ENCODE assay signal across 2 cellular contexts in the genomic region with DNA sequence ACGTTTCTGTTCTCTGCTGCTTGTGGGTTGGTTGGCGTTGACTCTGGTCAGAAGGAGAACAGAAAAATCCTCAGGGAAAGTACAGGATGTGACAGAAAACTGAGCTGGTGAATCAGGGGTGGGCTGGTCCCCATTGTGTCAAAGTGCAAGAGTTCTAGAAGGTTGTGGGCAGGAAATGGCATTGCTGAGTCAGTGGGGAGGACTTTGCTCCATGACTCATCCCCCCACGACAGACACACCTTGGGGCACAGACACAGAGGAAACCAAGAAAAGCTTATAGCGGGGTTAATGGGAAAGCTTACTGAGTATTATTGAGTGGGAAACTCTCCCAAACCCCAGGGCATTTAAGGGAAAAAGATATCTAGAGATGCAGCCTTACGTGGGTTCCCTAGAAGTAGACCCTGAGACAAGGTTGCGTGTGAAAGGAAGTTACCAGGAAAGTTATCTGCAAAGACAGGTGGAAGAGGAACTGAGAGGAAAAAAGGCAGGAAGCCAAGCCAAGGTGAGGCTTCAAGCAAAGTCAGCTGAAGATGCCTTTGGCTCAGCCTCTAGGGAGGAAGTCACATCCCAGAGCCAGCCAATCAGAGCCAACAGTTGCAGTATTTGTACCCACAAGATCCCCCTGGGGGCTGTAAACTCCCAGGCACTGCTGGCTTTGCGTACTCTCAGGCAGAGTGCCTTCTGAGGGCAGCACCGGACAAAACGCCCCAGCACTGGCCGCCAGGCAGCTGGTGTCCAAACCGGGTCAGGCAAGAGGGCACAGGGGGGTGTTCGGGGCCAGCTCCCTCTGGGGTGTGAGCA.
TF ChIP-seq lines count a peak whose summit lies in the region.

No MANE protein-coding gene starts in this region.

TF ChIP-seq in HEK293, 187 proteins besides CTCF, POLR2A, EP300 and RAD21 (continued from another document):
- TF ChIP-seq ZFHX2 (tag by site-specific recombination; conservative IDR thresholded peaks at IDR 0.05), result peak; percentile 39
TF ChIP-seq in HEK293: peak in this region for 2.

TF ChIP-seq in GM12878, 131 proteins besides CTCF, POLR2A, EP300 and RAD21 (continued from another document and continues in another):
- TF ChIP-seq TCF7 (IDR thresholded peaks at IDR 0.05; ENCODE audit: borderline replicate concordance) (no peak), ZNF622 (IDR thresholded peaks at IDR 0.05) (no peak), E2F8 (IDR thresholded peaks at IDR 0.05; ENCODE audit: low read depth, partially characterized antibody) (no peak), IKZF1 (conservative IDR thresholded peaks at IDR 0.05) (peak; percentile 93), SPI1 (IDR thresholded peaks at IDR 0.05; ENCODE audit: borderline replicate concordance, insufficient read depth, low read depth, low read length) (peak; percentile 77; the same call in 1 of the 2 replicates), HDAC2 (IDR thresholded peaks at IDR 0.05) (no peak), MEF2A (IDR thresholded peaks at IDR 0.05; ENCODE audit: insufficient read depth, low read depth, low read length) (no peak), BHLHE40 (IDR thresholded peaks at IDR 0.05; ENCODE audit: borderline replicate concordance in 1 of 2, low read depth in 2 of 2, low read length in 1 of 2) (peak in 1 of 2 experiments; percentile 35; a peak in 2 of 4 replicates), POLR2AphosphoS5 (IDR thresholded peaks at IDR 0.05; ENCODE audit: low read length) (no peak), NR2F1 (conservative IDR thresholded peaks at IDR 0.05) (peak; percentile 74), PAX8 (IDR thresholded peaks at IDR 0.05) (no peak), CREB1 (IDR thresholded peaks at IDR 0.05; ENCODE audit: low read depth) (no peak), SREBF2 (IDR thresholded peaks at IDR 0.05; ENCODE audit: low read length) (no peak), ASH2L (IDR thresholded peaks at IDR 0.05; ENCODE audit: borderline replicate concordance, low read depth) (no peak), ZNF274 (IDR thresholded peaks at IDR 0.05; ENCODE audit: insufficient read depth, insufficient read length) (no peak), JUNB (IDR thresholded peaks at IDR 0.05) (peak; percentile 17; the same call in 1 of the 2 replicates), YY1 (IDR thresholded peaks at IDR 0.05; ENCODE audit: low read depth, low read length) (no peak), ZNF592 (IDR thresholded peaks at IDR 0.05) (no peak), WRNIP1 (IDR thresholded peaks at IDR 0.05; ENCODE audit: borderline replicate concordance, low read depth, low read length) (no peak), CHD4 (IDR thresholded peaks at IDR 0.05) (no peak), E2F4 (IDR thresholded peaks at IDR 0.05; ENCODE audit: low read depth, low read length) (no peak), PRDM15 (CRISPR knock-in tag; IDR thresholded peaks at IDR 0.05) (no peak), ESRRA (IDR thresholded peaks at IDR 0.05; ENCODE audit: low read length) (no peak), SRF (IDR thresholded peaks at IDR 0.05; ENCODE audit: low read depth in 2 of 2, low read length in 2 of 2) (no peak), FOS (IDR thresholded peaks at IDR 0.05; ENCODE audit: borderline replicate concordance, extremely low read depth, insufficient read length) (no peak), TCF3 (IDR thresholded peaks at IDR 0.05; ENCODE audit: borderline replicate concordance, insufficient read depth, low read depth, low read length) (no peak), GABPA (IDR thresholded peaks at IDR 0.05; ENCODE audit: low read depth) (no peak)
- TF ChIP-seq, protein P1, sequence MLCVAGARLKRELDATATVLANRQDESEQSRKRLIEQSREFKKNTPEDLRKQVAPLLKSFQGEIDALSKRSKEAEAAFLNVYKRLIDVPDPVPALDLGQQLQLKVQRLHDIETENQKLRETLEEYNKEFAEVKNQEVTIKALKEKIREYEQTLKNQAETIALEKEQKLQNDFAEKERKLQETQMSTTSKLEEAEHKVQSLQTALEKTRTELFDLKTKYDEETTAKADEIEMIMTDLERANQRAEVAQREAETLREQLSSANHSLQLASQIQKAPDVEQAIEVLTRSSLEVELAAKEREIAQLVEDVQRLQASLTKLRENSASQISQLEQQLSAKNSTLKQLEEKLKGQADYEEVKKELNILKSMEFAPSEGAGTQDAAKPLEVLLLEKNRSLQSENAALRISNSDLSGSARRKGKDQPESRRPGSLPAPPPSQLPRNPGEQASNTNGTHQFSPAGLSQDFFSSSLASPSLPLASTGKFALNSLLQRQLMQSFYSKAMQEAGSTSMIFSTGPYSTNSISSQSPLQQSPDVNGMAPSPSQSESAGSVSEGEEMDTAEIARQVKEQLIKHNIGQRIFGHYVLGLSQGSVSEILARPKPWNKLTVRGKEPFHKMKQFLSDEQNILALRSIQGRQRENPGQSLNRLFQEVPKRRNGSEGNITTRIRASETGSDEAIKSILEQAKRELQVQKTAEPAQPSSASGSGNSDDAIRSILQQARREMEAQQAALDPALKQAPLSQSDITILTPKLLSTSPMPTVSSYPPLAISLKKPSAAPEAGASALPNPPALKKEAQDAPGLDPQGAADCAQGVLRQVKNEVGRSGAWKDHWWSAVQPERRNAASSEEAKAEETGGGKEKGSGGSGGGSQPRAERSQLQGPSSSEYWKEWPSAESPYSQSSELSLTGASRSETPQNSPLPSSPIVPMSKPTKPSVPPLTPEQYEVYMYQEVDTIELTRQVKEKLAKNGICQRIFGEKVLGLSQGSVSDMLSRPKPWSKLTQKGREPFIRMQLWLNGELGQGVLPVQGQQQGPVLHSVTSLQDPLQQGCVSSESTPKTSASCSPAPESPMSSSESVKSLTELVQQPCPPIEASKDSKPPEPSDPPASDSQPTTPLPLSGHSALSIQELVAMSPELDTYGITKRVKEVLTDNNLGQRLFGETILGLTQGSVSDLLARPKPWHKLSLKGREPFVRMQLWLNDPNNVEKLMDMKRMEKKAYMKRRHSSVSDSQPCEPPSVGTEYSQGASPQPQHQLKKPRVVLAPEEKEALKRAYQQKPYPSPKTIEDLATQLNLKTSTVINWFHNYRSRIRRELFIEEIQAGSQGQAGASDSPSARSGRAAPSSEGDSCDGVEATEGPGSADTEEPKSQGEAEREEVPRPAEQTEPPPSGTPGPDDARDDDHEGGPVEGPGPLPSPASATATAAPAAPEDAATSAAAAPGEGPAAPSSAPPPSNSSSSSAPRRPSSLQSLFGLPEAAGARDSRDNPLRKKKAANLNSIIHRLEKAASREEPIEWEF (IDR thresholded peaks at IDR 0.05; ENCODE audit: insufficient replicate concordance, low read depth, low read length), result no peak
- TF ChIP-seq, protein P2, sequence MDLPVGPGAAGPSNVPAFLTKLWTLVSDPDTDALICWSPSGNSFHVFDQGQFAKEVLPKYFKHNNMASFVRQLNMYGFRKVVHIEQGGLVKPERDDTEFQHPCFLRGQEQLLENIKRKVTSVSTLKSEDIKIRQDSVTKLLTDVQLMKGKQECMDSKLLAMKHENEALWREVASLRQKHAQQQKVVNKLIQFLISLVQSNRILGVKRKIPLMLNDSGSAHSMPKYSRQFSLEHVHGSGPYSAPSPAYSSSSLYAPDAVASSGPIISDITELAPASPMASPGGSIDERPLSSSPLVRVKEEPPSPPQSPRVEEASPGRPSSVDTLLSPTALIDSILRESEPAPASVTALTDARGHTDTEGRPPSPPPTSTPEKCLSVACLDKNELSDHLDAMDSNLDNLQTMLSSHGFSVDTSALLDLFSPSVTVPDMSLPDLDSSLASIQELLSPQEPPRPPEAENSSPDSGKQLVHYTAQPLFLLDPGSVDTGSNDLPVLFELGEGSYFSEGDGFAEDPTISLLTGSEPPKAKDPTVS (IDR thresholded peaks at IDR 0.05; ENCODE audit: low read depth, low read length), result no peak
- TF ChIP-seq, protein P3, sequence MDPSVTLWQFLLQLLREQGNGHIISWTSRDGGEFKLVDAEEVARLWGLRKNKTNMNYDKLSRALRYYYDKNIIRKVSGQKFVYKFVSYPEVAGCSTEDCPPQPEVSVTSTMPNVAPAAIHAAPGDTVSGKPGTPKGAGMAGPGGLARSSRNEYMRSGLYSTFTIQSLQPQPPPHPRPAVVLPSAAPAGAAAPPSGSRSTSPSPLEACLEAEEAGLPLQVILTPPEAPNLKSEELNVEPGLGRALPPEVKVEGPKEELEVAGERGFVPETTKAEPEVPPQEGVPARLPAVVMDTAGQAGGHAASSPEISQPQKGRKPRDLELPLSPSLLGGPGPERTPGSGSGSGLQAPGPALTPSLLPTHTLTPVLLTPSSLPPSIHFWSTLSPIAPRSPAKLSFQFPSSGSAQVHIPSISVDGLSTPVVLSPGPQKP (IDR thresholded peaks at IDR 0.05; ENCODE audit: low read depth, low read length), result no peak
- TF ChIP-seq, protein P4, sequence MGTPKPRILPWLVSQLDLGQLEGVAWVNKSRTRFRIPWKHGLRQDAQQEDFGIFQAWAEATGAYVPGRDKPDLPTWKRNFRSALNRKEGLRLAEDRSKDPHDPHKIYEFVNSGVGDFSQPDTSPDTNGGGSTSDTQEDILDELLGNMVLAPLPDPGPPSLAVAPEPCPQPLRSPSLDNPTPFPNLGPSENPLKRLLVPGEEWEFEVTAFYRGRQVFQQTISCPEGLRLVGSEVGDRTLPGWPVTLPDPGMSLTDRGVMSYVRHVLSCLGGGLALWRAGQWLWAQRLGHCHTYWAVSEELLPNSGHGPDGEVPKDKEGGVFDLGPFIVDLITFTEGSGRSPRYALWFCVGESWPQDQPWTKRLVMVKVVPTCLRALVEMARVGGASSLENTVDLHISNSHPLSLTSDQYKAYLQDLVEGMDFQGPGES (IDR thresholded peaks at IDR 0.05), result no peak
